In genomic region chr5:61673007-61673735, GRCh38 we compare ENCODE assay signal across 8 cellular contexts.
DNase-seq lines count a peak whose midpoint lies in the region; ATAC-seq, FAIRE-seq and TF ChIP-seq lines count a peak whose summit lies in the region.
"Had no signal": no experiment of that assay in that cellular context is flagged by ENCODE, and none has a peak within 500 bp of the region (broad histone marks: within the 10 kb centered on the region; RNA-seq: fewer than 3 reads in every experiment).

No MANE protein-coding gene starts in this region.

- H3K36me3 ChIP-seq in PC-3 (ENCODE audit: low read depth, low read length) (no peaks in the 10 kb centered on the region), small intestine (ENCODE audit: control insufficient read depth in 2 of 2, insufficient read depth in 2 of 2, low read length in 2 of 2) (no peaks in the 10 kb centered on the region)

- no peak overlapping the region for H2AFZ ChIP-seq in PC-3 (ENCODE audit: low read length)

- no peak for TF ChIP-seq CTCF in PC-3 (conservative IDR thresholded peaks at IDR 0.05; ENCODE audit: low read depth, low read length)
- TF ChIP-seq CTCF in fibroblast of pulmonary artery (IDR thresholded peaks at IDR 0.05; ENCODE audit: low read length, missing control alignments) = no peak

- DNase-seq in PC-3 (peak; percentile 77), fibroblast of pulmonary artery (ENCODE audit: low read depth) (peak; percentile 28), small intestine (peak; percentile 94), GM19240 (ENCODE audit: insufficient read length, low spot score) (no peak)
- DNase-seq: effector CD8-positive, alpha-beta T cell had no signal

- H3K9me2 ChIP-seq in PC-3 (replicated peaks; ENCODE audit: low read length) = no peaks in the 10 kb centered on the region

- H3K4me1 ChIP-seq in PC-3 (ENCODE audit: insufficient read depth, low read length) = peaks cover 14% of the 10 kb centered on the region
- peaks cover 2% of the 10 kb centered on the region in 2 donors for H3K4me1 ChIP-seq in small intestine (ENCODE audit: control insufficient read depth in 2 of 2, insufficient read depth in 1 of 2, low read depth in 1 of 2, low read length in 1 of 2)

- POLR2A ChIA-PET in PC-3 (lab: Charles Lee; ENCODE audit: unreplicated experiment) = no interaction called here

- H3K9me3 ChIP-seq in PC-3 (ENCODE audit: low read length) = no peaks in the 10 kb centered on the region
- H3K9me3 ChIP-seq in small intestine (ENCODE audit: control insufficient read depth, low read depth) = no peaks in the 10 kb centered on the region

- H3K27me3 ChIP-seq in PC-3 (ENCODE audit: low read length) (no peaks in the 10 kb centered on the region), small intestine (ENCODE audit: control insufficient read depth in 2 of 2, insufficient read depth in 2 of 2, low read length in 2 of 2) (no peaks in the 10 kb centered on the region)

- 54 to 62% (median 60%) methylated on average over 9 of the region's 9 CpGs for WGBS in small intestine, 3 donors

- H3K27ac ChIP-seq in PC-3 (ENCODE audit: low read length) (peak overlapping the region; percentile 21; the same call in 1 of the 2 replicates), small intestine (ENCODE audit: low read depth in 1 of 2, low read length in 1 of 2) (peak overlapping the region; percentile 65 to 74)

- H3K4me3 ChIP-seq in PC-3 (ENCODE audit: low read length) (no peak overlapping the region), fibroblast of pulmonary artery (replicated peaks; ENCODE audit: low read depth, low read length) (no peak overlapping the region), small intestine (ENCODE audit: low read depth in 1 of 2, low read length in 2 of 2) (no peak overlapping the region)

- H3K9ac ChIP-seq in PC-3 (ENCODE audit: low read length) = no peak overlapping the region

- CTCF ChIA-PET in PC-3 (lab: Charles Lee) = no interaction called here

- ATAC-seq in GM21447 (IDR thresholded peaks at IDR 0.05; ENCODE audit: unreplicated experiment) (peak; percentile 56), PC-3 (peak; percentile 94), GM18517 (IDR thresholded peaks at IDR 0.05; ENCODE audit: unreplicated experiment) (no peak), HG03135 (IDR thresholded peaks at IDR 0.05; ENCODE audit: unreplicated experiment) (no peak)

- H3K4me2 ChIP-seq in PC-3 (ENCODE audit: low read length) = peak overlapping the region; percentile 37; the same call in 1 of the 2 replicates

- BruUV-seq in PC-3 (replicated peaks; lab: Mats Ljungman, UMichigan) = no TSS peak

- H3F3A ChIP-seq in PC-3 (ENCODE audit: low read length, unreplicated experiment) = no peaks in the 10 kb centered on the region

- H4K20me1 ChIP-seq in PC-3 (ENCODE audit: low read length) = no peaks in the 10 kb centered on the region

- intact Hi-C loops in PC-3 (cut with micrococcal nuclease) = no loop called here

- H3K79me2 ChIP-seq in PC-3 (ENCODE audit: low read length) = no peaks in the 10 kb centered on the region

- no peak for FAIRE-seq in small intestine (lab: Jason Lieb, UNC)

Comparison
In these comparisons a context has a peak if more than half of its experiments do, and no peak if none do; other contexts are left out.
1. ATAC-seq: peak in GM21447 (single experiment) and PC-3 (single experiment); none in GM18517 (single experiment) and HG03135 (single experiment).